19 cellular contexts compared by ENCODE assay signal in genomic region chr7:131359136-131359776, GRCh38. TPM values are rescaled to one million over a fixed set of nuclear protein-coding genes. Genes with fewer than 3 reads are reported as not detected.
A peak's percentile ranks its signal among the peaks of the same experiment; 100 is the strongest.
DNase-seq lines count a peak whose midpoint lies in the region; ATAC-seq and TF ChIP-seq lines count a peak whose summit lies in the region.
"Had no signal": no experiment of that assay in that cellular context is flagged by ENCODE, and none has a peak within 500 bp of the region (broad histone marks: within the 10 kb centered on the region; RNA-seq: fewer than 3 reads in every experiment).

No MANE protein-coding gene starts in this region.

- no peak for DNase-seq in CD4-positive, CD25-positive, alpha-beta regulatory T cell
- DNase-seq in chondrocyte (ENCODE audit: low spot score) (no peak), NCI-H1417 treated with DMSO at 0.1 percent for 48 hours (lab: John Stamatoyannopoulos, UW) (no peak), stomach (no peak), NCI-H2171 (lab: John Stamatoyannopoulos, UW) (no peak)
- no peak for DNase-seq in naive thymus-derived CD4-positive, alpha-beta T cell
- DNase-seq: activated CD4-positive, alpha-beta memory T cell treated with anti-CD3 and anti-CD28 coated beads, Interleukin-2, amount 10 ng/mL, durations not matched to agents 7 days and 5 days; activated naive CD8-positive, alpha-beta T cell treated with anti-CD3 and anti-CD28 coated beads, Interleukin-2, amount 50 U/mL, for 24 hours; activated T-cell treated with anti-CD3 and anti-CD28 coated beads, Interleukin-2, amount 50 U/mL, for 72 hours; GF-D8; hippocampal formation; Kasumi-1; NCI-H446; occipital lobe; sigmoid colon had no signal

- intact Hi-C loops in naive thymus-derived CD4-positive, alpha-beta T cell (cut with micrococcal nuclease), result no loop called here
- intact Hi-C loops in stomach (cut with DNase I; ENCODE audit: low total_unique reads), result no loop called here

- H3K4me3 Mint-ChIP-seq in CD4-positive, CD25-positive, alpha-beta regulatory T cell, result peak overlapping the region; percentile 8 to 63 (median 32)
- H3K4me3 Mint-ChIP-seq in chondrocyte (ENCODE audit: unreplicated experiment), result no peak overlapping the region
- peak overlapping the region in 9 of 10 donors; percentile 9 to 80 (median 55) for H3K4me3 Mint-ChIP-seq in naive thymus-derived CD4-positive, alpha-beta T cell
- H3K4me3 Mint-ChIP-seq: activated CD4-positive, alpha-beta memory T cell treated with anti-CD3 and anti-CD28 coated beads, Interleukin-2, amount 10 ng/mL, durations not matched to agents 7 days and 5 days; activated naive CD8-positive, alpha-beta T cell treated with anti-CD3 and anti-CD28 coated beads, Interleukin-2, amount 50 U/mL, for 24 hours; mesothelial cell of epicardium had no signal

- H3K36me3 ChIP-seq in CD4-positive, CD25-positive, alpha-beta regulatory T cell (ENCODE audit: control insufficient read depth, insufficient read depth, low read length), result peaks cover 5% of the 10 kb centered on the region
- H3K36me3 ChIP-seq in HEK293 (ENCODE audit: control insufficient read depth in 2 of 2, insufficient read depth in 1 of 2, low read length in 2 of 2) (no peaks in the 10 kb centered on the region), stomach (no peaks in the 10 kb centered on the region)
- no peaks in the 10 kb centered on the region for H3K36me3 ChIP-seq in naive thymus-derived CD4-positive, alpha-beta T cell (ENCODE audit: control insufficient read depth in 2 of 3, insufficient read depth in 3 of 3, low read length in 3 of 3)
- H3K36me3 ChIP-seq: cardiac muscle cell, sigmoid colon had no signal

- peaks cover 48 to 82% (median 74%) of the 10 kb centered on the region in 4 donors for H3K4me1 Mint-ChIP-seq in CD4-positive, CD25-positive, alpha-beta regulatory T cell
- H3K4me1 Mint-ChIP-seq in chondrocyte (ENCODE audit: low read depth), result peaks cover 81% of the 10 kb centered on the region
- H3K4me1 Mint-ChIP-seq in naive thymus-derived CD4-positive, alpha-beta T cell, result peaks cover 51 to 100% (median 88%) of the 10 kb centered on the region in 7 donors

- no peak for TF ChIP-seq POLR2A in stomach (IDR thresholded peaks at IDR 0.05)

- H3K4me1 ChIP-seq in CD4-positive, CD25-positive, alpha-beta regulatory T cell (ENCODE audit: control insufficient read depth, insufficient read depth, low read length, poor library complexity, severe bottlenecking), result peaks cover 37% of the 10 kb centered on the region
- H3K4me1 ChIP-seq in HEK293 (ENCODE audit: control insufficient read depth, insufficient read depth, low read length), result peaks cover 22% of the 10 kb centered on the region
- peaks cover 20 to 40% of the 10 kb centered on the region in 2 donors for H3K4me1 ChIP-seq in naive thymus-derived CD4-positive, alpha-beta T cell (ENCODE audit: control insufficient read depth in 2 of 2, insufficient read depth in 2 of 2, low read length in 2 of 2)
- H3K4me1 ChIP-seq in stomach, result peaks cover 19 to 100% (median 67%) of the 10 kb centered on the region in 4 donors

- H3K9me3 ChIP-seq in CD4-positive, CD25-positive, alpha-beta regulatory T cell (ENCODE audit: control insufficient read depth in 2 of 2, low read length in 2 of 2), result no peaks in the 10 kb centered on the region
- H3K9me3 ChIP-seq in HEK293 (ENCODE audit: control insufficient read depth, insufficient read depth, low read depth, low read length) (no peaks in the 10 kb centered on the region), stomach (no peaks in the 10 kb centered on the region)
- H3K9me3 ChIP-seq in naive thymus-derived CD4-positive, alpha-beta T cell (ENCODE audit: control insufficient read depth in 2 of 3, low read length in 3 of 3), result no peaks in the 10 kb centered on the region
- H3K9me3 ChIP-seq: sigmoid colon had no signal

- no peak for TF ChIP-seq CTCF in HEK293 (tag by site-specific recombination; IDR thresholded peaks at IDR 0.05)
- no peak for TF ChIP-seq CTCF in chondrocyte (IDR thresholded peaks at IDR 0.05)
- no peak for TF ChIP-seq CTCF in stomach (IDR thresholded peaks at IDR 0.05)

- ATAC-seq in CD4-positive, CD25-positive, alpha-beta regulatory T cell (ENCODE audit: low read depth in 2 of 2), result no peak
- no peak for ATAC-seq in naive thymus-derived CD4-positive, alpha-beta T cell
- no peak for ATAC-seq in GM18907 (IDR thresholded peaks at IDR 0.05; ENCODE audit: unreplicated experiment)
- ATAC-seq: activated naive CD8-positive, alpha-beta T cell treated with anti-CD3 and anti-CD28 coated beads, Interleukin-2, amount 50 U/mL, for 24 hours; activated T-cell treated with anti-CD3 and anti-CD28 coated beads, Interleukin-2, amount 50 U/mL, for 72 hours had no signal

- WGBS in stomach, 5 donors, result 84 to 93% (median 89%) methylated on average over 3 of the region's 3 CpGs

- H3K4me3 ChIP-seq in CD4-positive, CD25-positive, alpha-beta regulatory T cell (ENCODE audit: low read depth, low read length), result peak overlapping the region; percentile 45
- H3K4me3 ChIP-seq in HEK293 (ENCODE audit: low read depth, low read length), result no peak overlapping the region
- no peak overlapping the region for H3K4me3 ChIP-seq in naive thymus-derived CD4-positive, alpha-beta T cell (ENCODE audit: low read length)
- H3K4me3 ChIP-seq in stomach, result no peak overlapping the region
- H3K4me3 ChIP-seq: cardiac muscle cell, sigmoid colon had no signal

- H3K27ac Mint-ChIP-seq in CD4-positive, CD25-positive, alpha-beta regulatory T cell, result no peak overlapping the region
- peak overlapping the region; percentile 24 for H3K27ac Mint-ChIP-seq in chondrocyte (ENCODE audit: unreplicated experiment)
- no peak overlapping the region for H3K27ac Mint-ChIP-seq in naive thymus-derived CD4-positive, alpha-beta T cell
- H3K27ac Mint-ChIP-seq: activated CD4-positive, alpha-beta memory T cell treated with anti-CD3 and anti-CD28 coated beads, Interleukin-2, amount 10 ng/mL, durations not matched to agents 7 days and 5 days; activated naive CD8-positive, alpha-beta T cell treated with anti-CD3 and anti-CD28 coated beads, Interleukin-2, amount 50 U/mL, for 24 hours; activated T-cell treated with anti-CD3 and anti-CD28 coated beads, Interleukin-2, amount 50 U/mL, for 72 hours had no signal

- H3K27ac ChIP-seq in CD4-positive, CD25-positive, alpha-beta regulatory T cell (ENCODE audit: insufficient read depth, low read length, poor library complexity, severe bottlenecking), result no peak overlapping the region
- H3K27ac ChIP-seq in HEK293 (ENCODE audit: extremely low read depth, low read depth, low read length) (no peak overlapping the region), stomach (peak overlapping the region in 1 of 5 donors; percentile 12)
- no peak overlapping the region for H3K27ac ChIP-seq in naive thymus-derived CD4-positive, alpha-beta T cell (ENCODE audit: low read depth, low read length)
- H3K27ac ChIP-seq: cardiac muscle cell, sigmoid colon had no signal

- H3K27me3 ChIP-seq in CD4-positive, CD25-positive, alpha-beta regulatory T cell (ENCODE audit: control insufficient read depth, insufficient read depth, low read length), result no peaks in the 10 kb centered on the region
- H3K27me3 ChIP-seq in naive thymus-derived CD4-positive, alpha-beta T cell (ENCODE audit: control insufficient read depth in 2 of 2, insufficient read depth in 2 of 2, low read length in 2 of 2), result no peaks in the 10 kb centered on the region
- H3K27me3 ChIP-seq in stomach, result no peaks in the 10 kb centered on the region
- H3K27me3 ChIP-seq: cardiac muscle cell, sigmoid colon had no signal

- no peaks in the 10 kb centered on the region for H3K27me3 Mint-ChIP-seq in CD4-positive, CD25-positive, alpha-beta regulatory T cell
- no peaks in the 10 kb centered on the region for H3K27me3 Mint-ChIP-seq in chondrocyte (ENCODE audit: low read depth)
- H3K27me3 Mint-ChIP-seq in naive thymus-derived CD4-positive, alpha-beta T cell, result no peaks in the 10 kb centered on the region
- H3K27me3 Mint-ChIP-seq: activated CD4-positive, alpha-beta memory T cell treated with anti-CD3 and anti-CD28 coated beads, Interleukin-2, amount 10 ng/mL, durations not matched to agents 7 days and 5 days; activated naive CD8-positive, alpha-beta T cell treated with anti-CD3 and anti-CD28 coated beads, Interleukin-2, amount 50 U/mL, for 24 hours had no signal

- POLR2A ChIA-PET in HEK293 (lab: Yijun Ruan, JAX), result no interaction called here
- POLR2A ChIA-PET in naive thymus-derived CD4-positive, alpha-beta T cell (lab: Charles Lee), result interaction anchor here (0.7 kb wide), 1 partner anchor 250 kb away, joined by 4 read pairs; no protein-coding TSS in a partner anchor

- H3K9me3 Mint-ChIP-seq in CD4-positive, CD25-positive, alpha-beta regulatory T cell, result no peaks in the 10 kb centered on the region
- peaks cover 5% of the 10 kb centered on the region for H3K9me3 Mint-ChIP-seq in chondrocyte (ENCODE audit: low read depth)
- no peaks in the 10 kb centered on the region for H3K9me3 Mint-ChIP-seq in naive thymus-derived CD4-positive, alpha-beta T cell
- H3K9me3 Mint-ChIP-seq: activated CD4-positive, alpha-beta memory T cell treated with anti-CD3 and anti-CD28 coated beads, Interleukin-2, amount 10 ng/mL, durations not matched to agents 7 days and 5 days; activated naive CD8-positive, alpha-beta T cell treated with anti-CD3 and anti-CD28 coated beads, Interleukin-2, amount 50 U/mL, for 24 hours; activated T-cell treated with anti-CD3 and anti-CD28 coated beads, Interleukin-2, amount 50 U/mL, for 72 hours had no signal

- peaks cover 4% of the 10 kb centered on the region for H3K36me3 Mint-ChIP-seq in CD4-positive, CD25-positive, alpha-beta regulatory T cell
- H3K36me3 Mint-ChIP-seq in chondrocyte (ENCODE audit: low read depth), result no peaks in the 10 kb centered on the region
- H3K36me3 Mint-ChIP-seq in naive thymus-derived CD4-positive, alpha-beta T cell, result peaks cover 0 to 9% (median 0%) of the 10 kb centered on the region in 5 donors

- CTCF ChIA-PET in HEK293 (lab: Yijun Ruan, JAX), result interaction anchor here (0.5 kb wide), 1 partner anchor 32 kb away, joined by 4 read pairs; the partner anchor contains the start of gene MKLN1
- CTCF ChIA-PET in naive thymus-derived CD4-positive, alpha-beta T cell (lab: Charles Lee), result interaction anchor here (1.2 kb wide), 1 partner anchor 12 kb away, joined by 3 read pairs; no protein-coding TSS in a partner anchor

- no peak for TF ChIP-seq EP300 in stomach (IDR thresholded peaks at IDR 0.05)

TF ChIP-seq in HEK293, 187 proteins besides CTCF, POLR2A, EP300 and RAD21 (continues in another document):
- TF ChIP-seq PRDM1 (tag by site-specific recombination; IDR thresholded peaks at IDR 0.05) (0 out of 2 replicates have a peak, but pooled peaks have one; percentile 6), IKZF3 (tag by site-specific recombination; IDR thresholded peaks at IDR 0.05) (0 out of 2 replicates have a peak, but pooled peaks have one; percentile 27), ZNF624 (tag by site-specific recombination; IDR thresholded peaks at IDR 0.05) (no peak)

RNA-seq across cellular contexts. Expression of gene MKLN1, which starts 31.6 kb away (rescaled TPM):
- total RNA-seq in CD4-positive, CD25-positive, alpha-beta regulatory T cell, result 58.9 TPM
- 10 to 100 TPM; 24.5 to 36.6 (median 32.3) TPM for polyA plus RNA-seq in CD4-positive, CD25-positive, alpha-beta regulatory T cell
- total RNA-seq in chondrocyte, result 33.4 to 43.8 TPM (median 33.8 TPM) in 3 replicates
- total RNA-seq in naive thymus-derived CD4-positive, alpha-beta T cell, result 10 to 100 TPM; 42.0 to 69.8 (median 59.3) TPM
- 10 to 100 TPM; 30.8 to 36.2 TPM for polyA plus RNA-seq in naive thymus-derived CD4-positive, alpha-beta T cell
- 100 to 1,000 TPM in 2 of 5 donors, 10 to 100 TPM in 3; 24.5 to 147 (median 43.3) TPM for total RNA-seq in stomach
- polyA plus RNA-seq in stomach, result 10 to 100 TPM in 2 of 3 donors, 1 to 10 TPM in 1; 9.4 to 13.9 (median 11.5) TPM
